ENCODE assay signal across 13 cellular contexts in genomic region chr4:7823416-7823824, GRCh38.
DNase-seq lines count a peak whose midpoint lies in the region; ATAC-seq and TF ChIP-seq lines count a peak whose summit lies in the region.
"Had no signal": no experiment of that assay in that cellular context is flagged by ENCODE, and none has a peak within 500 bp of the region (broad histone marks: within the 10 kb centered on the region; RNA-seq: fewer than 3 reads in every experiment).

No MANE protein-coding gene starts in this region.

- H3K4me3 ChIP-seq in brain microvascular endothelial cell (ENCODE audit: low read depth, low read length): no peak overlapping the region

- peak; percentile 77 for ATAC-seq in left colon
- peak; percentile 87 for ATAC-seq in sciatic nerve
- no peak for ATAC-seq in HG03521 (IDR thresholded peaks at IDR 0.05; ENCODE audit: unreplicated experiment)
- ATAC-seq in HG03378 (IDR thresholded peaks at IDR 0.05; ENCODE audit: unreplicated experiment): no peak

- H3K27me3 ChIP-seq in brain microvascular endothelial cell (replicated peaks): no peaks in the 10 kb centered on the region

- H3K36me3 ChIP-seq in brain microvascular endothelial cell (replicated peaks): peaks cover 58% of the 10 kb centered on the region

- H3K9me3 Mint-ChIP-seq in Calu3 (ENCODE audit: low read depth, unreplicated experiment): no peaks in the 10 kb centered on the region

- peak overlapping the region; percentile 10 for H3K27ac ChIP-seq in brain microvascular endothelial cell

- intact Hi-C loops in Calu3 (cut with micrococcal nuclease; ENCODE audit: unreplicated experiment): no loop called here
- intact Hi-C loops in left colon (cut with DNase I, micrococcal nuclease): loop anchor here in 1 of 2 donors (10.0 kb wide), 1 partner anchor 51 kb away; no protein-coding TSS in a partner anchor
- intact Hi-C loops in sciatic nerve (cut with DNase I): no loop called here

- H3K27me3 Mint-ChIP-seq in Calu3 (ENCODE audit: unreplicated experiment): no peaks in the 10 kb centered on the region
- H3K27me3 Mint-ChIP-seq: activated naive CD8-positive, alpha-beta T cell; CD4-positive, CD25-positive, alpha-beta regulatory T cell had no signal

- peaks cover 33% of the 10 kb centered on the region for H3K36me3 Mint-ChIP-seq in Calu3 (ENCODE audit: insufficient read depth, unreplicated experiment)

- H3K4me1 Mint-ChIP-seq in Calu3 (ENCODE audit: low read depth, unreplicated experiment): peaks cover 12% of the 10 kb centered on the region

- H3K27ac Mint-ChIP-seq in Calu3 (ENCODE audit: unreplicated experiment): peak overlapping the region; percentile 44
- H3K27ac Mint-ChIP-seq: activated naive CD8-positive, alpha-beta T cell had no signal

- in situ Hi-C loops in brain microvascular endothelial cell (cut with HindIII; ENCODE audit: low pct_ligation_motif_present, low sequenced_read_pairs): no loop called here

- no TSS peak for BruUV-seq in Calu3 (replicated peaks; lab: Mats Ljungman, UMichigan)

- DNase-seq in Calu3: no peak
- DNase-seq in brain microvascular endothelial cell: no peak
- DNase-seq in left colon: peak; percentile 52 to 65
- no peak for DNase-seq in sciatic nerve (ENCODE audit: low spot score)
- DNase-seq in activated gamma-delta T cell (lab: John Stamatoyannopoulos, UW): no peak
- no peak for DNase-seq in activated naive CD4-positive, alpha-beta T cell (lab: John Stamatoyannopoulos, UW)
- DNase-seq: CD4-positive, CD25-positive, alpha-beta regulatory T cell; H7; NCI-H774; stimulated activated CD4-positive, alpha-beta T cell treated with anti-CD3 and anti-CD28 coated beads, Interleukin-15, amount 100 ng/mL, for 24 hours had no signal

- TF ChIP-seq CTCF in Calu3 (IDR thresholded peaks at IDR 0.05; ENCODE audit: unreplicated experiment) (no peak), brain microvascular endothelial cell (IDR thresholded peaks at IDR 0.05; ENCODE audit: low read depth, low read length, missing control alignments) (no peak)

- no peak overlapping the region for H3K4me3 Mint-ChIP-seq in Calu3 (ENCODE audit: low read depth, unreplicated experiment)
- H3K4me3 Mint-ChIP-seq: activated naive CD8-positive, alpha-beta T cell had no signal

- CTCF ChIA-PET in Calu3 (lab: Charles Lee): no interaction called here

Comparison
In these comparisons a context has a peak if more than half of its experiments do, and no peak if none do; other contexts are left out.
1. DNase-seq: peak in left colon (2 of 2); none in Calu3 (single experiment), brain microvascular endothelial cell (single experiment), sciatic nerve (single experiment), activated gamma-delta T cell (single experiment) and activated naive CD4-positive, alpha-beta T cell (0 of 4).
2. ATAC-seq: peak in left colon (single experiment) and sciatic nerve (single experiment); none in HG03521 (single experiment) and HG03378 (single experiment).